Comparison of ENCODE assay signal across 28 cellular contexts in genomic region chr17:9254841-9255240, GRCh38.
"Had no signal": no experiment of that assay in that cellular context is flagged by ENCODE, and none has a peak within 500 bp of the region (broad histone marks: within the 10 kb centered on the region; RNA-seq: fewer than 3 reads in every experiment).

No MANE protein-coding gene starts in this region.

- H3K4me2 ChIP-seq: neural progenitor cell had no signal

- H3K4me1 ChIP-seq: parathyroid adenoma, right lobe of liver, testis had no signal

- DNase-seq: hypothalamus; immature natural killer cell; kidney; left colon; lower lobe of right lung; mammary epithelial cell; mesenchymal stem cell; natural killer cell; nephron progenitor cell; occipital lobe; right lobe of liver; stimulated activated CD4-positive, alpha-beta T cell treated with anti-CD3 and anti-CD28 coated beads, Interleukin-12 subunit alpha, Interleukin-12 subunit beta, amount 100 ng/mL, for 4 hours; stimulated activated CD4-positive, alpha-beta T cell treated with anti-CD3 and anti-CD28 coated beads, Interleukin-15, amount 100 ng/mL, for 24 hours; stimulated activated CD4-positive, alpha-beta T cell treated with anti-CD3 and anti-CD28 coated beads, Interleukin-2, amount 100 ng/mL, for 24 hours; stimulated activated CD4-positive, alpha-beta T cell treated with anti-CD3 and anti-CD28 coated beads, Interleukin-4, amount 100 ng/mL, for 1 hour; stimulated activated naive B cell treated with anti-CD40 and anti-IgM and Interleukin-4, amounts not matched to agents 10 μg/mL and 1 μg/mL and 100 μg/mL, for 72 hours; stimulated activated naive CD8-positive, alpha-beta T cell treated with anti-CD3 and anti-CD28 coated beads, Interleukin-15, Interleukin-2, amounts not matched to agents 100 U/mL and 50 U/mL, for 24 hours; stomach; testis; thyroid gland; transverse colon; upper lobe of right lung had no signal

- H3K9me3 ChIP-seq: left lung, lower lobe of right lung, neutrophil, right atrium auricular region, right lobe of liver, stomach, testis, thyroid gland, transverse colon, upper lobe of right lung had no signal

- H3K79me2 ChIP-seq: parathyroid adenoma had no signal

- H3K9me3 Mint-ChIP-seq: immature natural killer cell; natural killer cell; nephron progenitor cell; neural progenitor cell; stimulated activated naive B cell treated with anti-CD40 and anti-IgM and Interleukin-4, amounts not matched to agents 10 μg/mL and 1 μg/mL and 100 μg/mL, for 72 hours had no signal

- H3K36me3 ChIP-seq: lower lobe of right lung, neural progenitor cell, right atrium auricular region, right lobe of liver, thyroid gland, transverse colon, upper lobe of right lung had no signal

- H3K27ac Mint-ChIP-seq: natural killer cell; nephron progenitor cell; neural progenitor cell; stimulated activated naive B cell treated with anti-CD40 and anti-IgM and Interleukin-4, amounts not matched to agents 10 μg/mL and 1 μg/mL and 100 μg/mL, for 72 hours had no signal

- H3K27ac ChIP-seq: left lung, lower lobe of right lung, neural progenitor cell, neutrophil, parathyroid adenoma, right atrium auricular region, right lobe of liver, skin epidermis, stomach, testis, thyroid gland, transverse colon, upper lobe of right lung had no signal

- H2AFZ ChIP-seq: neural progenitor cell, parathyroid adenoma had no signal

- H3K4me3 ChIP-seq: left lung, lower lobe of right lung, neural progenitor cell, right atrium auricular region, right lobe of liver, skin epidermis, stomach, testis, thyroid gland, transverse colon, upper lobe of right lung had no signal

- H3K27me3 ChIP-seq: left lung, neural progenitor cell, right atrium auricular region, right lobe of liver, stomach, testis, thyroid gland, transverse colon, upper lobe of right lung had no signal

- H3K9ac ChIP-seq: neural progenitor cell, parathyroid adenoma had no signal

- H3K27me3 Mint-ChIP-seq: stimulated activated naive B cell treated with anti-CD40 and anti-IgM and Interleukin-4, amounts not matched to agents 10 μg/mL and 1 μg/mL and 100 μg/mL, for 72 hours had no signal

- ATAC-seq: left colon; left lung; lower lobe of right lung; natural killer cell; right lobe of liver; stimulated activated naive B cell treated with anti-CD40 and anti-IgM and Interleukin-4, amounts not matched to agents 10 μg/mL and 1 μg/mL and 100 μg/mL, for 72 hours; stimulated activated naive CD8-positive, alpha-beta T cell treated with anti-CD3 and anti-CD28 coated beads, Interleukin-15, Interleukin-2, amounts not matched to agents 100 U/mL and 50 U/mL, for 24 hours; upper lobe of right lung had no signal

- H3K4me3 Mint-ChIP-seq: immature natural killer cell; natural killer cell; nephron progenitor cell; neural progenitor cell; stimulated activated naive B cell treated with anti-CD40 and anti-IgM and Interleukin-4, amounts not matched to agents 10 μg/mL and 1 μg/mL and 100 μg/mL, for 72 hours had no signal

- H3K36me3 Mint-ChIP-seq: natural killer cell, neural progenitor cell had no signal
